In genomic region chr12:92145731-92146496, GRCh38 we compare ENCODE assay signal across 8 cellular contexts. TPM values are rescaled to one million over a fixed set of nuclear protein-coding genes. Genes with fewer than 3 reads are reported as not detected.
A peak's percentile ranks its signal among the peaks of the same experiment; 100 is the strongest.
DNase-seq lines count a peak whose midpoint lies in the region; ATAC-seq lines count a peak whose summit lies in the region.

Gene BTG1 (minus strand): TSS chr12:92145846. CDS start chr12:92145535, 311 bp downstream.

- DNase-seq in AG08396 (ENCODE audit: low spot score), result peak; percentile 97
- DNase-seq in NCI-H345 treated with DMSO at 0.1 percent for 48 hours (lab: John Stamatoyannopoulos, UW; ENCODE audit: unreplicated experiment), result peak; percentile 99
- peak; percentile 91 to 94 (median 94) for DNase-seq in activated CD4-positive, CD25-positive, alpha-beta regulatory T cell (lab: John Stamatoyannopoulos, UW)
- peak; percentile 100 for DNase-seq in central memory CD4-positive, alpha-beta T cell
- DNase-seq in immature natural killer cell, result peak; percentile 100
- DNase-seq in smooth muscle cell of the brain vasculature (ENCODE audit: low read depth, low spot score), result peak; percentile 100

- peaks cover 27 to 46% of the 10 kb centered on the region in 2 donors for H3K4me1 Mint-ChIP-seq in immature natural killer cell

- peaks cover 39 to 49% (median 41%) of the 10 kb centered on the region in 3 donors for H3K36me3 Mint-ChIP-seq in immature natural killer cell

- peak within 1 kb of the TSS; percentile 96 to 100 (median 99) for H3K27ac Mint-ChIP-seq in immature natural killer cell

- peak within 1 kb of the TSS; percentile 92 to 100 (median 100) for H3K4me3 Mint-ChIP-seq in immature natural killer cell

- H3K27me3 Mint-ChIP-seq in immature natural killer cell (ENCODE audit: low read depth in 3 of 3), result peaks cover 23 to 36% (median 34%) of the 10 kb centered on the region in 3 donors

- peaks cover 0 to 6% (median 0%) of the 10 kb centered on the region in 6 donors for H3K9me3 Mint-ChIP-seq in immature natural killer cell

- peak; percentile 76 for ATAC-seq in GM19023 (IDR thresholded peaks at IDR 0.05; ENCODE audit: unreplicated experiment)
- ATAC-seq in HG03280 (IDR thresholded peaks at IDR 0.05; ENCODE audit: unreplicated experiment), result peak; percentile 77

RNA-seq across cellular contexts. Expression of gene BTG1, which starts in this region (rescaled TPM):
- 100 to 1,000 TPM; 156 to 489 (median 487) TPM for polyA plus RNA-seq in immature natural killer cell

Comparison
In these comparisons a context has a peak if more than half of its experiments do, and no peak if none do; other contexts are left out.
1. Peak in every context shown above with its lines: DNase-seq and ATAC-seq.